Comparison of ENCODE assay signal across 20 cellular contexts in genomic region chr6:167684276-167685104, GRCh38.
DNase-seq lines count a peak whose midpoint lies in the region; ATAC-seq and TF ChIP-seq lines count a peak whose summit lies in the region.
"Had no signal": no experiment of that assay in that cellular context is flagged by ENCODE, and none has a peak within 500 bp of the region (broad histone marks: within the 10 kb centered on the region; RNA-seq: fewer than 3 reads in every experiment).

No MANE protein-coding gene starts in this region.

- TF ChIP-seq CTCF in endothelial cell (IDR thresholded peaks at IDR 0.05; ENCODE audit: unreplicated experiment): no peak

- ATAC-seq in sciatic nerve: peak; percentile 18
- no peak for ATAC-seq in HG03135 (IDR thresholded peaks at IDR 0.05; ENCODE audit: unreplicated experiment)
- no peak for ATAC-seq in stimulated activated memory B cell treated with anti-CD40 and anti-IgM and Interleukin-4, amounts not matched to agents 10 μg/mL and 1 μg/mL and 100 μg/mL, for 72 hours
- ATAC-seq: activated T-helper 17 cell treated with anti-CD3 and anti-CD28 coated beads, Interleukin-2, amount 50 U/mL, for 72 hours; heart right ventricle; left cardiac atrium; naive thymus-derived CD8-positive, alpha-beta T cell had no signal

- peaks cover 78% of the 10 kb centered on the region for H3K4me1 Mint-ChIP-seq in endothelial cell (ENCODE audit: unreplicated experiment)
- H3K4me1 Mint-ChIP-seq in stimulated activated memory B cell treated with anti-CD40 and anti-IgM and Interleukin-4, amounts not matched to agents 10 μg/mL and 1 μg/mL and 100 μg/mL, for 72 hours: peaks cover 9% of the 10 kb centered on the region
- H3K4me1 Mint-ChIP-seq: activated CD4-positive, alpha-beta memory T cell treated with anti-CD3 and anti-CD28 coated beads, Interleukin-2, amount 10 ng/mL, durations not matched to agents 7 days and 5 days; activated T-helper 17 cell treated with anti-CD3 and anti-CD28 coated beads, Interleukin-2, amount 50 U/mL, for 72 hours had no signal

- intact Hi-C loops in sciatic nerve (cut with DNase I): no loop called here

- no peaks in the 10 kb centered on the region for H3K9me3 Mint-ChIP-seq in endothelial cell (ENCODE audit: unreplicated experiment)
- peaks cover 7% of the 10 kb centered on the region for H3K9me3 Mint-ChIP-seq in stimulated activated memory B cell treated with anti-CD40 and anti-IgM and Interleukin-4, amounts not matched to agents 10 μg/mL and 1 μg/mL and 100 μg/mL, for 72 hours
- H3K9me3 Mint-ChIP-seq: activated T-helper 17 cell treated with anti-CD3 and anti-CD28 coated beads, Interleukin-2, amount 50 U/mL, for 72 hours had no signal

- no peak overlapping the region for H3K4me3 Mint-ChIP-seq in endothelial cell (ENCODE audit: unreplicated experiment)
- H3K4me3 Mint-ChIP-seq in stimulated activated memory B cell treated with anti-CD40 and anti-IgM and Interleukin-4, amounts not matched to agents 10 μg/mL and 1 μg/mL and 100 μg/mL, for 72 hours: no peak overlapping the region
- H3K4me3 Mint-ChIP-seq: activated CD4-positive, alpha-beta memory T cell treated with anti-CD3 and anti-CD28 coated beads, Interleukin-2, amount 10 ng/mL, durations not matched to agents 7 days and 5 days; activated T-helper 17 cell treated with anti-CD3 and anti-CD28 coated beads, Interleukin-2, amount 50 U/mL, for 72 hours; CD4-positive, alpha-beta memory T cell; naive thymus-derived CD8-positive, alpha-beta T cell had no signal

- peak overlapping the region; percentile 30 for H3K27ac Mint-ChIP-seq in endothelial cell (ENCODE audit: unreplicated experiment)
- no peak overlapping the region for H3K27ac Mint-ChIP-seq in stimulated activated memory B cell treated with anti-CD40 and anti-IgM and Interleukin-4, amounts not matched to agents 10 μg/mL and 1 μg/mL and 100 μg/mL, for 72 hours
- H3K27ac Mint-ChIP-seq: activated CD4-positive, alpha-beta memory T cell treated with anti-CD3 and anti-CD28 coated beads, Interleukin-2, amount 10 ng/mL, durations not matched to agents 7 days and 5 days; activated T-helper 17 cell treated with anti-CD3 and anti-CD28 coated beads, Interleukin-2, amount 50 U/mL, for 72 hours; naive thymus-derived CD8-positive, alpha-beta T cell had no signal

- DNase-seq in NCI-H1105 treated with DMSO at 0.1 percent for 48 hours (lab: John Stamatoyannopoulos, UW): peak; percentile 45
- no peak for DNase-seq in NCI-H1105 (lab: John Stamatoyannopoulos, UW)
- peak; percentile 81 for DNase-seq in NCI-H2171 (lab: John Stamatoyannopoulos, UW)
- DNase-seq in endothelial cell (ENCODE audit: low spot score): no peak
- no peak for DNase-seq in sciatic nerve (ENCODE audit: low spot score)
- no peak for DNase-seq in iPS-NIHi11 (ENCODE audit: low spot score)
- DNase-seq: activated CD4-positive, alpha-beta memory T cell treated with anti-CD3 and anti-CD28 coated beads, Interleukin-2, amount 10 ng/mL, durations not matched to agents 7 days and 5 days; amniotic stem cell; CD4-positive, alpha-beta memory T cell; cortex of kidney; esophagus squamous epithelium; GF-D8; heart right ventricle; IMR-90; left cardiac atrium; naive thymus-derived CD8-positive, alpha-beta T cell; NCI-H1694 had no signal

- H3K36me3 Mint-ChIP-seq in endothelial cell (ENCODE audit: low read depth, unreplicated experiment): peaks cover 4% of the 10 kb centered on the region
- H3K36me3 Mint-ChIP-seq in stimulated activated memory B cell treated with anti-CD40 and anti-IgM and Interleukin-4, amounts not matched to agents 10 μg/mL and 1 μg/mL and 100 μg/mL, for 72 hours: no peaks in the 10 kb centered on the region
- H3K36me3 Mint-ChIP-seq: CD4-positive, alpha-beta memory T cell; naive thymus-derived CD8-positive, alpha-beta T cell had no signal

- H3K27me3 Mint-ChIP-seq in endothelial cell (ENCODE audit: unreplicated experiment): peaks cover 10% of the 10 kb centered on the region
- peaks cover 81% of the 10 kb centered on the region for H3K27me3 Mint-ChIP-seq in stimulated activated memory B cell treated with anti-CD40 and anti-IgM and Interleukin-4, amounts not matched to agents 10 μg/mL and 1 μg/mL and 100 μg/mL, for 72 hours

Comparison
In these comparisons a context has a peak if more than half of its experiments do, and no peak if none do; other contexts are left out.
1. DNase-seq: peak in NCI-H1105 treated with DMSO at 0.1 percent for 48 hours (single experiment) and NCI-H2171 (single experiment); none in NCI-H1105 (single experiment), endothelial cell (single experiment), sciatic nerve (single experiment) and iPS-NIHi11 (single experiment).